Comparison of ENCODE assay signal across 14 cellular contexts in genomic region chr2:215540646-215541045, GRCh38.
DNase-seq lines count a peak whose midpoint lies in the region; ATAC-seq and TF ChIP-seq lines count a peak whose summit lies in the region.
"Had no signal": no experiment of that assay in that cellular context is flagged by ENCODE, and none has a peak within 500 bp of the region (broad histone marks: within the 10 kb centered on the region; RNA-seq: fewer than 3 reads in every experiment).

No MANE protein-coding gene starts in this region.

- DNase-seq in GM04504 (ENCODE audit: low read depth): peak; percentile 58
- peak; percentile 69 for DNase-seq in amniotic stem cell (lab: John Stamatoyannopoulos, UW)
- DNase-seq in foreskin melanocyte: peak; percentile 76
- DNase-seq in sciatic nerve (ENCODE audit: low spot score): no peak
- DNase-seq in NCI-H524 (lab: John Stamatoyannopoulos, UW): no peak
- no peak for DNase-seq in spleen
- no peak for DNase-seq in H7
- no peak for DNase-seq in testis
- DNase-seq: activated CD8-positive, alpha-beta memory T cell treated with anti-CD3 and anti-CD28 coated beads for 24 hours; activated naive CD4-positive, alpha-beta T cell treated with anti-CD3 and anti-CD28 coated beads, Interleukin-2, amount 50 U/mL, for 16 hours; DMS 273 treated with DMSO at 0.1 percent for 48 hours; Kasumi-1; stimulated activated naive CD4-positive, alpha-beta T cell; T-helper 17 cell had no signal

- WGBS in spleen, 5 donors: 48 to 76% (median 62%) methylated on average over 1 of the region's 1 CpG
- WGBS in testis, 2 donors: 59 to 63% methylated on average over 1 of the region's 1 CpG

- H3K9me3 ChIP-seq in spleen (no peaks in the 10 kb centered on the region), testis (no peaks in the 10 kb centered on the region)

- intact Hi-C loops in sciatic nerve (cut with DNase I) (no loop called here), spleen (cut with DNase I; ENCODE audit: low total_unique reads) (no loop called here), testis (cut with DNase I; ENCODE audit: low total_unique reads) (no loop called here)

- ATAC-seq in sciatic nerve: peak; percentile 70
- ATAC-seq: T-helper 17 cell had no signal

- TF ChIP-seq CTCF in spleen (IDR thresholded peaks at IDR 0.05 in 8 of 11, conservative IDR thresholded peaks at IDR 0.05 in 3 of 11): no peak
- no peak for TF ChIP-seq CTCF in testis (IDR thresholded peaks at IDR 0.05)

- peaks cover 0 to 5% (median 0%) of the 10 kb centered on the region in 6 donors for H3K4me1 ChIP-seq in spleen
- no peaks in the 10 kb centered on the region for H3K4me1 ChIP-seq in testis

- H3K36me3 ChIP-seq in spleen: no peaks in the 10 kb centered on the region
- H3K36me3 ChIP-seq in H7 (replicated peaks; ENCODE audit: control insufficient read depth, insufficient read depth, low read length): no peaks in the 10 kb centered on the region
- no peaks in the 10 kb centered on the region for H3K36me3 ChIP-seq in testis (ENCODE audit: low read depth, missing control alignments)

- H3K27me3 ChIP-seq in spleen (replicated peaks in 1 of 7) (no peaks in the 10 kb centered on the region), H7 (ENCODE audit: control insufficient read depth, insufficient read depth, low read length) (no peaks in the 10 kb centered on the region), testis (no peaks in the 10 kb centered on the region)

- H3K4me3 ChIP-seq in spleen (no peak overlapping the region), H7 (ENCODE audit: insufficient read depth, low read depth, low read length) (no peak overlapping the region), testis (no peak overlapping the region)

- no peak for TF ChIP-seq POLR2A in spleen (IDR thresholded peaks at IDR 0.05)
- TF ChIP-seq POLR2A in testis (IDR thresholded peaks at IDR 0.05): no peak

- no peak overlapping the region for H3K27ac ChIP-seq in spleen
- no peak overlapping the region for H3K27ac ChIP-seq in testis

Comparison
In these comparisons a context has a peak if more than half of its experiments do, and no peak if none do; other contexts are left out.
1. DNase-seq: peak in GM04504 (single experiment), amniotic stem cell (single experiment) and foreskin melanocyte (single experiment); none in sciatic nerve (single experiment), NCI-H524 (0 of 2), spleen (single experiment), H7 (single experiment) and testis (single experiment).